23 cellular contexts compared by ENCODE assay signal in genomic region chr2:135630488-135630887, GRCh38.
"Had no signal": no experiment of that assay in that cellular context is flagged by ENCODE, and none has a peak within 500 bp of the region (broad histone marks: within the 10 kb centered on the region; RNA-seq: fewer than 3 reads in every experiment).

No MANE protein-coding gene starts in this region.

- H3K27ac ChIP-seq: HL-60, SJSA1, SK-N-MC had no signal

- H3K4me1 ChIP-seq: SJSA1 had no signal

- DNase-seq: KBM-7, MV-4-11, NCI-H1048, NCI-H1105, NCI-H1417, NCI-H1436 treated with DMSO at 0.1 percent for 48 hours, NCI-H1694, NCI-H187 treated with DMSO at 0.1 percent for 48 hours, NCI-H2029 treated with DMSO at 0.1 percent for 48 hours, NCI-H2227 treated with DMSO at 0.1 percent for 48 hours, NCI-H446, NCI-H510A, NCI-H524 treated with DMSO at 0.1 percent for 48 hours, NCI-H69, NCI-H774, Right ventricle myocardium superior, RPMI8226, SIG-M5 had no signal

- H3K9me3 ChIP-seq: SJSA1 had no signal

- FAIRE-seq: HTR-8/SVneo, RCC 7860 had no signal

- H3K27me3 ChIP-seq: SJSA1 had no signal

- H3K4me3 ChIP-seq: SJSA1, SK-N-MC had no signal
